Comparison of ENCODE assay signal across 8 cellular contexts in the genomic region with DNA sequence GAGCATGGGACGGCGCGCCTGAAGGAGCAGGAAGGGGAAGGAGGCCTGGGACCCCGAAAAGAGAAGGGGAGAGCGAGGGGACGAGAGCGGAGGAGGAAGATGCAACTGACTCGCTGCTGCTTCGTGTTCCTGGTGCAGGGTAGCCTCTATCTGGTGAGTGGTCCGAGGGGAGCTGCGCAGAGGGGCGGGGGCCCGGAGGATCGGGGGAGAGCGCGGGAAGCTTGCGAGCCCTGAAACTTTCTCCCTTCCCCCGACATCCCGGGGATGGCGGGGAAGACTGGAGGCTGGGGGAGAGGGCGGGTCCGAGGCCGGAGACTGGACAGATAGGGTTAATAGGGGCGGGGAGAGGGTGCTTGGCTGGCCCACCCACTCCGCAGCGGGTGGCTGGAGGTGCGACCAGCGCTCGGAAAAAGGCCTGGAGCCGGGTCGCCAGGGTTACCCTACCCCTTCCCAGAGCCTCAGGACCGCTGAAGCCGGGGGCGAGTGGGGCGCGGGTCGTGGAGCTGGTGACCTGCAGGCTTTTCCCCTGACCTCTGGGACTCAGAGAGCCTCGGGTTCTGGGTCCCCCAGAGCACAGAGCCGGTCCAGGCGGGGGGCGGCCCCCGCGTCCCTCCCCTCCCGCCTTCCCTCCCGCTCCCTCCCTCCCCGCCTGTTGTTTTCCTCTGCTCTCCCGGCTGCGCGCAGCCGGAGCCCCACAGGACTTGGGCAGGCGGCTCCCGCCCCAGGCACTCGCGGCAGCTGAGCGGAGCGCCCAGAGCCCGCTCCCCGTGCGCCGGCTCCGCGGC. TPM values are rescaled to one million over a fixed set of nuclear protein-coding genes. Genes with fewer than 3 reads are reported as not detected.
DNase-seq lines count a peak whose midpoint lies in the region; ATAC-seq and TF ChIP-seq lines count a peak whose summit lies in the region.

No MANE protein-coding gene starts in this region.

- H4K8ac ChIP-seq in trophoblast cell (ENCODE audit: low read depth, low read length): peak overlapping the region; percentile 44

- H3K4me1 Mint-ChIP-seq in activated T-helper 2 cell treated with anti-CD3 and anti-CD28 coated beads, Interferon-gamma antibody, Interleukin-2, Interleukin-4, amounts not matched to agents 10 μg/mL and 5 μg/mL and 100 μg/mL, durations not matched to agents 14 hours and 24 hours and 36 hours (ENCODE audit: low read depth): peaks cover 12% of the 10 kb centered on the region

- ATAC-seq in GM19463 (IDR thresholded peaks at IDR 0.05; ENCODE audit: unreplicated experiment) (no peak), GM21423 (IDR thresholded peaks at IDR 0.05; ENCODE audit: unreplicated experiment) (no peak)

- intact Hi-C loops in activated T-helper 2 cell treated with anti-CD3 and anti-CD28 coated beads, Interferon-gamma antibody, Interleukin-2, Interleukin-4, amounts not matched to agents 10 μg/mL and 5 μg/mL and 100 μg/mL, durations not matched to agents 14 hours and 24 hours and 36 hours (cut with micrococcal nuclease): loop anchor here (10.0 kb wide), 1 partner anchor 68 kb away; no protein-coding TSS in a partner anchor

- no peak overlapping the region for H2BK120ac ChIP-seq in trophoblast cell (ENCODE audit: insufficient read depth, low read length, poor library complexity)

- H3K4me2 ChIP-seq in BLaER1 treated with 17β-estradiol and CSF1 and Interleukin-3, amounts not matched to agents 10 nM and 100 nM: peak overlapping the region; percentile 93 to 100 (median 99)
- peak overlapping the region; percentile 99 for H3K4me2 ChIP-seq in trophoblast cell (ENCODE audit: low read length)

- no peak overlapping the region for H2AK5ac ChIP-seq in trophoblast cell (ENCODE audit: low read length)

- H3K9me3 Mint-ChIP-seq in activated T-helper 2 cell treated with anti-CD3 and anti-CD28 coated beads, Interferon-gamma antibody, Interleukin-2, Interleukin-4, amounts not matched to agents 10 μg/mL and 5 μg/mL and 100 μg/mL, durations not matched to agents 14 hours and 24 hours and 36 hours: no peaks in the 10 kb centered on the region

- no peak for TF ChIP-seq CTCF in HL-60 (IDR thresholded peaks at IDR 0.05; ENCODE audit: insufficient read depth, low read length)
- no peak for TF ChIP-seq CTCF in cardiac muscle cell (IDR thresholded peaks at IDR 0.05; ENCODE audit: low read depth, low read length)

- no peaks in the 10 kb centered on the region for H3K36me3 ChIP-seq in BLaER1 treated with 17β-estradiol and CSF1 and Interleukin-3, amounts not matched to agents 10 nM and 100 nM
- no peaks in the 10 kb centered on the region for H3K36me3 ChIP-seq in cardiac muscle cell
- H3K36me3 ChIP-seq in trophoblast cell (ENCODE audit: control insufficient read depth in 1 of 2, insufficient read depth in 2 of 2, low read length in 2 of 2): no peaks in the 10 kb centered on the region

- DNase-seq in HL-60 (ENCODE audit: low read depth in 1 of 2, low spot score in 1 of 2): no peak
- no peak for DNase-seq in activated T-helper 2 cell treated with anti-CD3 and anti-CD28 coated beads, Interferon-gamma antibody, Interleukin-2, Interleukin-4, amounts not matched to agents 10 μg/mL and 5 μg/mL and 100 μg/mL, durations not matched to agents 14 hours and 24 hours and 36 hours (ENCODE audit: low spot score)
- DNase-seq in cardiac muscle cell (ENCODE audit: low read depth in 1 of 2, low spot score in 1 of 2): peak; percentile 60 to 84
- peak; percentile 59 to 64 for DNase-seq in trophoblast cell
- DNase-seq in kidney glomerular epithelial cell (lab: John Stamatoyannopoulos, UW): no peak

- no peaks in the 10 kb centered on the region for H3K9me3 ChIP-seq in BLaER1 treated with 17β-estradiol and CSF1 and Interleukin-3, amounts not matched to agents 10 nM and 100 nM (replicated peaks in 1 of 11)
- H3K9me3 ChIP-seq in cardiac muscle cell (ENCODE audit: low read depth) (no peaks in the 10 kb centered on the region), trophoblast cell (ENCODE audit: insufficient read depth, low read depth, low read length) (peaks cover 5% of the 10 kb centered on the region)

- H3K27me3 ChIP-seq in BLaER1 treated with 17β-estradiol and CSF1 and Interleukin-3, amounts not matched to agents 10 nM and 100 nM: peaks cover 55 to 79% (median 69%) of the 10 kb centered on the region in 11 experiments
- H3K27me3 ChIP-seq in HL-60 (ENCODE audit: insufficient read depth, poor library complexity, severe bottlenecking): peaks cover 21% of the 10 kb centered on the region
- H3K27me3 ChIP-seq in cardiac muscle cell: peaks cover 26% of the 10 kb centered on the region
- H3K27me3 ChIP-seq in trophoblast cell (ENCODE audit: insufficient read depth, low read length): peaks cover 2% of the 10 kb centered on the region

- peak overlapping the region; percentile 80 for H2AFZ ChIP-seq in trophoblast cell (ENCODE audit: insufficient read depth, low read length, poor library complexity)

- H3K4ac ChIP-seq in trophoblast cell (ENCODE audit: low read depth, low read length): no peak overlapping the region

- H4K20me1 ChIP-seq in BLaER1 treated with 17β-estradiol and CSF1 and Interleukin-3, amounts not matched to agents 10 nM and 100 nM: peaks cover 0 to 20% (median 0%) of the 10 kb centered on the region in 11 experiments; a peak in 9 of 22 replicates

- peak overlapping the region; percentile 64 to 76 (median 69) for H3K4me3 ChIP-seq in BLaER1 treated with 17β-estradiol and CSF1 and Interleukin-3, amounts not matched to agents 10 nM and 100 nM
- H3K4me3 ChIP-seq in HL-60 (replicated peaks; ENCODE audit: insufficient read depth, low read length): peak overlapping the region; percentile 35
- H3K4me3 ChIP-seq in cardiac muscle cell: peak overlapping the region; percentile 63
- peak overlapping the region; percentile 73 for H3K4me3 ChIP-seq in trophoblast cell (ENCODE audit: low read depth, low read length)

- no peak overlapping the region for H3K23ac ChIP-seq in trophoblast cell (ENCODE audit: low read length)

- no peaks in the 10 kb centered on the region for H3K79me1 ChIP-seq in trophoblast cell (ENCODE audit: low read length)

- peaks cover 52% of the 10 kb centered on the region for H3K27me3 Mint-ChIP-seq in activated T-helper 2 cell treated with anti-CD3 and anti-CD28 coated beads, Interferon-gamma antibody, Interleukin-2, Interleukin-4, amounts not matched to agents 10 μg/mL and 5 μg/mL and 100 μg/mL, durations not matched to agents 14 hours and 24 hours and 36 hours (ENCODE audit: low read depth)

- H3K9ac ChIP-seq in BLaER1 treated with 17β-estradiol and CSF1 and Interleukin-3, amounts not matched to agents 10 nM and 100 nM: peak overlapping the region; percentile 26 to 73 (median 62); a peak in 21 of 22 replicates
- H3K9ac ChIP-seq in trophoblast cell (ENCODE audit: low read length): no peak overlapping the region

- peaks cover 4% of the 10 kb centered on the region for H3K79me2 ChIP-seq in trophoblast cell (ENCODE audit: control insufficient read depth, insufficient read depth, low read length, poor library complexity)

- H4K12ac ChIP-seq in trophoblast cell (ENCODE audit: low read depth, low read length): peak overlapping the region; percentile 14

- H3K27ac ChIP-seq in BLaER1 treated with 17β-estradiol and CSF1 and Interleukin-3, amounts not matched to agents 10 nM and 100 nM: no peak overlapping the region; a peak in 1 of 22 replicates
- H3K27ac ChIP-seq in HL-60 (replicated peaks) (no peak overlapping the region), cardiac muscle cell (no peak overlapping the region), trophoblast cell (ENCODE audit: low read depth, low read length) (no peak overlapping the region)

- WGBS in trophoblast cell (ENCODE audit: extremely low coverage, insufficient coverage, insufficient read length): no CpG with 5 or more reads among the region's 62 CpGs

- H3K14ac ChIP-seq in trophoblast cell (ENCODE audit: low read length): peak overlapping the region; percentile 29

- H2BK5ac ChIP-seq in trophoblast cell (ENCODE audit: low read depth, low read length, poor library complexity): peak overlapping the region; percentile 42

- H3K4me3 Mint-ChIP-seq in activated T-helper 2 cell treated with anti-CD3 and anti-CD28 coated beads, Interferon-gamma antibody, Interleukin-2, Interleukin-4, amounts not matched to agents 10 μg/mL and 5 μg/mL and 100 μg/mL, durations not matched to agents 14 hours and 24 hours and 36 hours (ENCODE audit: low read depth): peak overlapping the region; percentile 63

- no peak overlapping the region for H4K91ac ChIP-seq in trophoblast cell (ENCODE audit: low read depth, low read length)

- H3K18ac ChIP-seq in trophoblast cell (ENCODE audit: low read length): peak overlapping the region; percentile 28

- H3K27ac Mint-ChIP-seq in activated T-helper 2 cell treated with anti-CD3 and anti-CD28 coated beads, Interferon-gamma antibody, Interleukin-2, Interleukin-4, amounts not matched to agents 10 μg/mL and 5 μg/mL and 100 μg/mL, durations not matched to agents 14 hours and 24 hours and 36 hours: no peak overlapping the region

- no peaks in the 10 kb centered on the region for H3K36me3 Mint-ChIP-seq in activated T-helper 2 cell treated with anti-CD3 and anti-CD28 coated beads, Interferon-gamma antibody, Interleukin-2, Interleukin-4, amounts not matched to agents 10 μg/mL and 5 μg/mL and 100 μg/mL, durations not matched to agents 14 hours and 24 hours and 36 hours (ENCODE audit: low read depth)

- H2BK12ac ChIP-seq in trophoblast cell (ENCODE audit: low read length): no peak overlapping the region

- H3K4me1 ChIP-seq in BLaER1 treated with 17β-estradiol and CSF1 and Interleukin-3, amounts not matched to agents 10 nM and 100 nM: peaks cover 4 to 30% (median 23%) of the 10 kb centered on the region in 10 experiments; a peak in 18 of 20 replicates
- peaks cover 6% of the 10 kb centered on the region for H3K4me1 ChIP-seq in cardiac muscle cell (ENCODE audit: low read depth)
- H3K4me1 ChIP-seq in trophoblast cell (ENCODE audit: control insufficient read depth in 1 of 2, insufficient read depth in 2 of 2, low read length in 2 of 2): peaks cover 6 to 7% of the 10 kb centered on the region in 2 experiments

RNA-seq across cellular contexts. Expression of a gene that starts 0.6 kb away (rescaled TPM):
- total RNA-seq in activated T-helper 2 cell treated with anti-CD3 and anti-CD28 coated beads, Interferon-gamma antibody, Interleukin-2, Interleukin-4, amounts not matched to agents 10 μg/mL and 5 μg/mL and 100 μg/mL, durations not matched to agents 14 hours and 24 hours and 36 hours: 0.21 and 0.25 TPM in 2 replicates
- 8.1 and 9.0 TPM in 2 replicates for total RNA-seq in cardiac muscle cell
- polyA plus RNA-seq in cardiac muscle cell: 2.1 and 3.4 TPM in 2 replicates
- 0.72 and 0.85 TPM in 2 replicates for polyA plus RNA-seq in trophoblast cell (2013)

Comparison
In these comparisons a context has a peak if more than half of its experiments do, and no peak if none do; other contexts are left out.
1. DNase-seq: peak in cardiac muscle cell (2 of 2) and trophoblast cell (2 of 2); none in HL-60 (0 of 2), activated T-helper 2 cell treated with anti-CD3 and anti-CD28 coated beads, Interferon-gamma antibody, Interleukin-2, Interleukin-4, amounts not matched to agents 10 μg/mL and 5 μg/mL and 100 μg/mL, durations not matched to agents 14 hours and 24 hours and 36 hours (single experiment) and kidney glomerular epithelial cell (single experiment).
2. Peak in every context shown above with its lines, with median percentiles within 50 percentile points of each other: H3K4me3 ChIP-seq.